8 cellular contexts compared by ENCODE assay signal in genomic region chr2:27217173-27218121, GRCh38. TPM values are rescaled to one million over a fixed set of nuclear protein-coding genes. Genes with fewer than 3 reads are reported as not detected.
DNase-seq lines count a peak whose midpoint lies in the region; ATAC-seq and TF ChIP-seq lines count a peak whose summit lies in the region.

TSS of gene CAD (plus strand) at chr2:27217369. CDS start at chr2:27217552, 183 bp downstream.

- H3K9me3 ChIP-seq in cardiac muscle cell (ENCODE audit: low read depth) = no peaks in the 10 kb centered on the region

- H3K27ac ChIP-seq in cardiac muscle cell = no peak within 1 kb of the TSS

- DNase-seq in NCI-H1105 treated with DMSO at 0.1 percent for 48 hours (lab: John Stamatoyannopoulos, UW) = peak; percentile 82
- DNase-seq in SW480 (ENCODE audit: low spot score) = peak; percentile 93
- peak; percentile 94 for DNase-seq in activated naive CD8-positive, alpha-beta T cell treated with anti-CD3 and anti-CD28 coated beads, Interleukin-2, amount 50 U/mL, for 24 hours
- DNase-seq in cardiac muscle cell (ENCODE audit: low read depth in 1 of 2, low spot score in 1 of 2) = peak; percentile 89 to 93
- DNase-seq in posterior cingulate gyrus = peak; percentile 78 to 98 (median 86)
- peak; percentile 94 for DNase-seq in type B pancreatic cell (ENCODE audit: extremely low spot score, unreplicated experiment)

- peaks cover 48% of the 10 kb centered on the region for H3K4me1 Mint-ChIP-seq in activated naive CD8-positive, alpha-beta T cell treated with anti-CD3 and anti-CD28 coated beads, Interleukin-2, amount 50 U/mL, for 24 hours
- peaks cover 38% of the 10 kb centered on the region for H3K4me1 Mint-ChIP-seq in type B pancreatic cell (ENCODE audit: unreplicated experiment)

- H3K27me3 ChIP-seq in cardiac muscle cell = no peaks in the 10 kb centered on the region

- H3K36me3 Mint-ChIP-seq in activated naive CD8-positive, alpha-beta T cell treated with anti-CD3 and anti-CD28 coated beads, Interleukin-2, amount 50 U/mL, for 24 hours (ENCODE audit: low read depth) = peaks cover 66% of the 10 kb centered on the region
- peaks cover 43% of the 10 kb centered on the region for H3K36me3 Mint-ChIP-seq in type B pancreatic cell

- H3K36me3 ChIP-seq in cardiac muscle cell = peaks cover 6% of the 10 kb centered on the region

- peak within 1 kb of the TSS; percentile 42 for H3K4me3 ChIP-seq in cardiac muscle cell

- TF ChIP-seq POLR2A in GM10847 (IDR thresholded peaks at IDR 0.05; ENCODE audit: extremely low read depth, insufficient read length) = peak; percentile 86

- TF ChIP-seq CTCF in cardiac muscle cell (IDR thresholded peaks at IDR 0.05; ENCODE audit: low read depth, low read length) = peak; percentile 21
- TF ChIP-seq CTCF in type B pancreatic cell (conservative IDR thresholded peaks at IDR 0.05) = peak; percentile 52

- H3K4me3 Mint-ChIP-seq in activated naive CD8-positive, alpha-beta T cell treated with anti-CD3 and anti-CD28 coated beads, Interleukin-2, amount 50 U/mL, for 24 hours = peak within 1 kb of the TSS; percentile 90
- peak within 1 kb of the TSS; percentile 95 for H3K4me3 Mint-ChIP-seq in type B pancreatic cell

- H3K4me1 ChIP-seq in cardiac muscle cell (ENCODE audit: low read depth) = peaks cover 6% of the 10 kb centered on the region

- intact Hi-C loops in posterior cingulate gyrus (cut with DNase I) = no loop called here

- H3K9me3 Mint-ChIP-seq in activated naive CD8-positive, alpha-beta T cell treated with anti-CD3 and anti-CD28 coated beads, Interleukin-2, amount 50 U/mL, for 24 hours = no peaks in the 10 kb centered on the region
- no peaks in the 10 kb centered on the region for H3K9me3 Mint-ChIP-seq in type B pancreatic cell

- no peaks in the 10 kb centered on the region for H3K27me3 Mint-ChIP-seq in activated naive CD8-positive, alpha-beta T cell treated with anti-CD3 and anti-CD28 coated beads, Interleukin-2, amount 50 U/mL, for 24 hours
- no peaks in the 10 kb centered on the region for H3K27me3 Mint-ChIP-seq in type B pancreatic cell

- peak within 1 kb of the TSS; percentile 87 for H3K27ac Mint-ChIP-seq in activated naive CD8-positive, alpha-beta T cell treated with anti-CD3 and anti-CD28 coated beads, Interleukin-2, amount 50 U/mL, for 24 hours
- peak within 1 kb of the TSS; percentile 98 for H3K27ac Mint-ChIP-seq in type B pancreatic cell

- peak; percentile 76 for ATAC-seq in HG02610 (IDR thresholded peaks at IDR 0.05; ENCODE audit: unreplicated experiment)
- ATAC-seq in activated naive CD8-positive, alpha-beta T cell treated with anti-CD3 and anti-CD28 coated beads, Interleukin-2, amount 50 U/mL, for 24 hours = peak; percentile 89

RNA-seq across cellular contexts. Expression of gene CAD, which starts in this region (rescaled TPM):
- total RNA-seq in cardiac muscle cell = 31.1 and 51.7 TPM in 2 replicates
- polyA plus RNA-seq in cardiac muscle cell = 30.1 and 31.0 TPM in 2 replicates
- total RNA-seq in type B pancreatic cell (ENCODE audit: low replicate concordance) = 51.6 and 85.1 TPM in 2 replicates
